Comparison of ENCODE assay signal across 8 cellular contexts in the genomic region with DNA sequence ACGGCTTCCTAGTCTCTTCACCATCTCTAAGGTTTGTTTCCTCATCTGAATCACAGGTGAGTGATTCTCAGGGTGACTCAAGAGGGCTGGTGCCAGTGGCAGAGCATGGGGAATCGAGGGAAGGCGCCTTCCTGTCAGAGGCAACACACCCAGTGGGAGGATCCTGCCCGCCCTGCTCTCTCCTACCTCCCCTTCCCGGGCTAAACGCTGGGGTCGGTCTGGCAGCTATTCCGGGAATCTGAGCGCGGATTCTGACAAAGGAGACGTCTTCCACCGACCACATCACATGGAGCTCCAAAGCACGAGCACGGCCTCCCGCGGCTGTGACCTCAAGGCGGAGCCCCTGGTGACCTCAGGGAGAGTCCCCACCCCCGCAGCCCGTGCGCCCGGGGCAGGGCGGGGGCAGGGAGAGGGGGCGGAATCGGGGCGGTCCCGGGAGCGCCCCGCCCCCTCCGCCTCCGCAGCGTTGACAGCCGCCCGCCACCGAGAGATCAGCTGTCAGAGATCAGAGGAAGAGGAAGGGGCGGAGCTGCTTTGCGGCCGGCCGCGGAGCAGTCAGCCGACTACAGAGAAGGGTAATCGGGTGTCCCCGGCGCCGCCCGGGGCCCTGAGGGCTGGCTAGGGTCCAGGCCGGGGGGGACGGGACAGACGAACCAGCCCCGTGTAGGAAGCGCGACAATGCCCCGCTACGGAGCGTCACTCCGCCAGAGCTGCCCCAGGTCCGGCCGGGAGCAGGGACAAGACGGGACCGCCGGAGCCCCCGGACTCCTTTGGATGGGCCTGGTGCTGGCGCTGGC. TPM values are rescaled to one million over a fixed set of nuclear protein-coding genes. Genes with fewer than 3 reads are reported as not detected.
DNase-seq lines count a peak whose midpoint lies in the region; ATAC-seq and TF ChIP-seq lines count a peak whose summit lies in the region.

A gene (plus strand): TSS at position 554 of the 797 bp plus-strand sequence. CDS start 125 bp downstream, at position 679.

- H3K4me1 Mint-ChIP-seq in CD14-positive monocyte = peaks cover 34% of the 10 kb centered on the region
- peaks cover 45% of the 10 kb centered on the region for H3K4me1 Mint-ChIP-seq in activated CD4-positive, alpha-beta memory T cell treated with anti-CD3 and anti-CD28 coated beads for 36 hours (ENCODE audit: low read depth)

- TF ChIP-seq RAD21 in liver (IDR thresholded peaks at IDR 0.05) = peak in 1 of 2 donors; percentile 47

- POLR2A ChIA-PET in activated CD4-positive, alpha-beta memory T cell treated with anti-CD3 and anti-CD28 coated beads for 36 hours (lab: Charles Lee) = interaction anchor here (0.6 to 3.3 kb wide), 15 partner anchors 11 to 357 kb away, joined by 3 to 51 read pairs (median 5); a partner anchor contains a TSS

- intact Hi-C loops in CD14-positive monocyte (cut with micrococcal nuclease) = loop anchor here (2.0 to 5.0 kb wide), 3 partner anchors 91 to 222 kb away; a partner anchor contains a TSS
- intact Hi-C loops in activated CD4-positive, alpha-beta memory T cell treated with anti-CD3 and anti-CD28 coated beads for 36 hours (cut with micrococcal nuclease) = loop anchor here (1.0 to 5.0 kb wide), 11 partner anchors 12 to 357 kb away; a partner anchor contains a TSS

- H3K4me1 ChIP-seq in liver (ENCODE audit: control insufficient read depth in 4 of 4, insufficient read depth in 4 of 4, low read length in 3 of 4) = peaks cover 8 to 40% (median 30%) of the 10 kb centered on the region in 4 donors

- ATAC-seq in GM19372 (IDR thresholded peaks at IDR 0.05; ENCODE audit: low read depth, unreplicated experiment) (peak; percentile 98), HG03521 (IDR thresholded peaks at IDR 0.05; ENCODE audit: unreplicated experiment) (peak; percentile 96)

- 1% methylated on average over 62 of the region's 62 CpGs for WGBS in liver

- peaks cover 0 to 2% (median 0%) of the 10 kb centered on the region in 3 donors for H3K27me3 Mint-ChIP-seq in CD14-positive monocyte (ENCODE audit: low read depth in 3 of 3)
- no peaks in the 10 kb centered on the region for H3K27me3 Mint-ChIP-seq in activated CD4-positive, alpha-beta memory T cell treated with anti-CD3 and anti-CD28 coated beads for 36 hours

- TF ChIP-seq CTCF in CD14-positive monocyte (IDR thresholded peaks at IDR 0.05) (no peak), liver (IDR thresholded peaks at IDR 0.05; ENCODE audit: low read depth, low read length, missing input control) (no peak)

- H3K9me3 Mint-ChIP-seq in CD14-positive monocyte = peaks cover 0 to 2% (median 0%) of the 10 kb centered on the region in 7 donors
- H3K9me3 Mint-ChIP-seq in activated CD4-positive, alpha-beta memory T cell treated with anti-CD3 and anti-CD28 coated beads for 36 hours = no peaks in the 10 kb centered on the region

- no peaks in the 10 kb centered on the region for H3K27me3 ChIP-seq in liver (ENCODE audit: control insufficient read depth in 4 of 4, insufficient read depth in 4 of 4, low read length in 3 of 4)

- H3K9me3 ChIP-seq in liver (ENCODE audit: control insufficient read depth in 4 of 4, low read length in 3 of 4) = no peaks in the 10 kb centered on the region

- H3K27ac Mint-ChIP-seq in CD14-positive monocyte = peak within 1 kb of the TSS; percentile 94 to 99 (median 97)
- peak within 1 kb of the TSS; percentile 94 for H3K27ac Mint-ChIP-seq in activated CD4-positive, alpha-beta memory T cell treated with anti-CD3 and anti-CD28 coated beads for 36 hours

- DNase-seq in CD14-positive monocyte (ENCODE audit: low spot score) = peak; percentile 97
- peak; percentile 88 for DNase-seq in NCI-H748 treated with DMSO at 0.1 percent for 48 hours (lab: John Stamatoyannopoulos, UW)
- peak; percentile 96 for DNase-seq in activated CD4-positive, alpha-beta memory T cell treated with anti-CD3 and anti-CD28 coated beads for 36 hours
- peak; percentile 74 to 92 for DNase-seq in dermis microvascular lymphatic vessel endothelial cell (ENCODE audit: low read depth in 2 of 2)
- DNase-seq in stimulated activated CD4-positive, alpha-beta T cell treated with anti-CD3 and anti-CD28 coated beads, Interleukin-4, amount 100 ng/mL, for 1 hour = peak; percentile 93

- peak within 1 kb of the TSS; percentile 68 to 93 (median 78) for H3K4me3 ChIP-seq in liver (ENCODE audit: low read depth in 1 of 3, low read length in 3 of 3)

- peak within 1 kb of the TSS; percentile 75 to 82 for H3K9ac ChIP-seq in liver (ENCODE audit: low read depth in 1 of 2, low read length in 2 of 2)

- peaks cover 24 to 36% of the 10 kb centered on the region in 2 donors for H3K36me3 Mint-ChIP-seq in CD14-positive monocyte
- peaks cover 9% of the 10 kb centered on the region for H3K36me3 Mint-ChIP-seq in activated CD4-positive, alpha-beta memory T cell treated with anti-CD3 and anti-CD28 coated beads for 36 hours

- H3K4me3 Mint-ChIP-seq in CD14-positive monocyte = peak within 1 kb of the TSS; percentile 87 to 97
- H3K4me3 Mint-ChIP-seq in activated CD4-positive, alpha-beta memory T cell treated with anti-CD3 and anti-CD28 coated beads for 36 hours = peak within 1 kb of the TSS; percentile 85

- peaks cover 0 to 13% (median 7%) of the 10 kb centered on the region in 4 donors for H3K36me3 ChIP-seq in liver (ENCODE audit: control insufficient read depth in 4 of 4, insufficient read depth in 3 of 4, low read depth in 1 of 4, low read length in 3 of 4)

- CTCF ChIA-PET in activated CD4-positive, alpha-beta memory T cell treated with anti-CD3 and anti-CD28 coated beads for 36 hours (lab: Charles Lee) = interaction anchor here (0.6 to 8.6 kb wide), 9 partner anchors 10 to 222 kb away, joined by 3 to 65 read pairs (median 7); a partner anchor contains a TSS

- H3K27ac ChIP-seq in liver (ENCODE audit: low read depth in 1 of 2, low read length in 2 of 2) = peak within 1 kb of the TSS; percentile 68 to 84

TF ChIP-seq in liver, 16 proteins besides CTCF, POLR2A, EP300 and RAD21 (continues in another document):
- TF ChIP-seq JUND (IDR thresholded peaks at IDR 0.05) (peak in 1 of 2 donors; percentile 64), SP1 (IDR thresholded peaks at IDR 0.05) (peak; percentile 75), NR2F2 (IDR thresholded peaks at IDR 0.05) (peak; percentile 59), HNF4A (conservative IDR thresholded peaks at IDR 0.05) (peak; percentile 24 to 49), RXRA (IDR thresholded peaks at IDR 0.05) (peak; percentile 63 to 68), GABPA (IDR thresholded peaks at IDR 0.05 in 1 of 2, conservative IDR thresholded peaks at IDR 0.05 in 1 of 2) (peak in 1 of 2 donors; percentile 86), FOXA1 (IDR thresholded peaks at IDR 0.05) (peak; percentile 27), HNF4G (IDR thresholded peaks at IDR 0.05) (no peak), TAF1 (conservative IDR thresholded peaks at IDR 0.05) (peak; percentile 37), YY1 (IDR thresholded peaks at IDR 0.05) (peak; percentile 50), FOXA2 (IDR thresholded peaks at IDR 0.05) (peak; percentile 25)
- TF ChIP-seq, protein P1, sequence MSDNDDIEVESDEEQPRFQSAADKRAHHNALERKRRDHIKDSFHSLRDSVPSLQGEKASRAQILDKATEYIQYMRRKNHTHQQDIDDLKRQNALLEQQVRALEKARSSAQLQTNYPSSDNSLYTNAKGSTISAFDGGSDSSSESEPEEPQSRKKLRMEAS (IDR thresholded peaks at IDR 0.05) = peak; percentile 74
- TF ChIP-seq, protein P2, sequence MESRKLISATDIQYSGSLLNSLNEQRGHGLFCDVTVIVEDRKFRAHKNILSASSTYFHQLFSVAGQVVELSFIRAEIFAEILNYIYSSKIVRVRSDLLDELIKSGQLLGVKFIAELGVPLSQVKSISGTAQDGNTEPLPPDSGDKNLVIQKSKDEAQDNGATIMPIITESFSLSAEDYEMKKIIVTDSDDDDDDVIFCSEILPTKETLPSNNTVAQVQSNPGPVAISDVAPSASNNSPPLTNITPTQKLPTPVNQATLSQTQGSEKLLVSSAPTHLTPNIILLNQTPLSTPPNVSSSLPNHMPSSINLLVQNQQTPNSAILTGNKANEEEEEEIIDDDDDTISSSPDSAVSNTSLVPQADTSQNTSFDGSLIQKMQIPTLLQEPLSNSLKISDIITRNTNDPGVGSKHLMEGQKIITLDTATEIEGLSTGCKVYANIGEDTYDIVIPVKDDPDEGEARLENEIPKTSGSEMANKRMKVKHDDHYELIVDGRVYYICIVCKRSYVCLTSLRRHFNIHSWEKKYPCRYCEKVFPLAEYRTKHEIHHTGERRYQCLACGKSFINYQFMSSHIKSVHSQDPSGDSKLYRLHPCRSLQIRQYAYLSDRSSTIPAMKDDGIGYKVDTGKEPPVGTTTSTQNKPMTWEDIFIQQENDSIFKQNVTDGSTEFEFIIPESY (IDR thresholded peaks at IDR 0.05) = no peak
- TF ChIP-seq, protein P3, sequence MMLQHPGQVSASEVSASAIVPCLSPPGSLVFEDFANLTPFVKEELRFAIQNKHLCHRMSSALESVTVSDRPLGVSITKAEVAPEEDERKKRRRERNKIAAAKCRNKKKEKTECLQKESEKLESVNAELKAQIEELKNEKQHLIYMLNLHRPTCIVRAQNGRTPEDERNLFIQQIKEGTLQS (IDR thresholded peaks at IDR 0.05) = no peak

RNA-seq across cellular contexts. Expression of the gene that starts here (rescaled TPM):
- polyA plus RNA-seq in CD14-positive monocyte (1 to 10 TPM; 4.2 to 4.9 TPM), liver (10 to 100 TPM; 65.0 to 91.6 TPM)
- 10 to 100 TPM; 23.4 to 23.8 TPM for total RNA-seq in activated CD4-positive, alpha-beta memory T cell treated with anti-CD3 and anti-CD28 coated beads for 36 hours
- total RNA-seq in dermis microvascular lymphatic vessel endothelial cell (13.7 and 20.7 TPM in 2 replicates), liver (10 to 100 TPM; 15.4 to 25.9 TPM)

Comparison
In these comparisons a context has a peak if more than half of its experiments do, and no peak if none do; other contexts are left out.
1. Peak in every context shown above with its lines: DNase-seq, ATAC-seq, H3K4me3 ChIP-seq and H3K27ac ChIP-seq.
2. RNA of the gene that starts here (polyA plus RNA-seq): 65.0 to 91.6 TPM in liver; 4.2 to 4.9 TPM in CD14-positive monocyte; every median in the first group is over 10 times any median in the second.